Comparison of ENCODE assay signal across 1 cellular context in the genomic region with DNA sequence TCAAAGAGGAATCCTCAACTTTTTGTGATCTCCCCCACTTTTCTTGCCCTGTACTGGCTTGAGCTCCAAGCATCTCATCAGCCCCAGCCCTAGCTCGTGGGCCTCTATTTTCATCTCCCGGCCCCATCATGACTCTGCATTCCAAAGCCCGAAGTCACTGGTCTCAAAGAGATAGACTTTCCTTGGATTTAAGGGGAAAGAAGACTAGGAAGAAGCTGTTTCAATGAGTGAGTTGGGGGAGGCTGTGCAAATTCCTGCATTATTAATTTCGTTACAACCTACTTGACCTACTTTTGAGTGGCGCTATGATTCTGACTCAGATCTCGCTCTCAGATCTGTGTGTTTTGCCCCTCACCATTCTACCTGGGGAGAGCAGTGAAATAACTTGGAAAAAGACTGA.
TF ChIP-seq lines count a peak whose summit lies in the region.

No MANE protein-coding gene starts in this region.

TF ChIP-seq in H1, 55 proteins besides CTCF, POLR2A, EP300 and RAD21:
- 0 out of 2 replicates have a peak, but pooled peaks have one; percentile 47 for TF ChIP-seq SP1 (IDR thresholded peaks at IDR 0.05; ENCODE audit: low read depth, low read length)
- no peak for TF ChIP-seq HDAC6 (IDR thresholded peaks at IDR 0.05; ENCODE audit: low read depth, low read length)
